8 cellular contexts compared by ENCODE assay signal in the genomic region with DNA sequence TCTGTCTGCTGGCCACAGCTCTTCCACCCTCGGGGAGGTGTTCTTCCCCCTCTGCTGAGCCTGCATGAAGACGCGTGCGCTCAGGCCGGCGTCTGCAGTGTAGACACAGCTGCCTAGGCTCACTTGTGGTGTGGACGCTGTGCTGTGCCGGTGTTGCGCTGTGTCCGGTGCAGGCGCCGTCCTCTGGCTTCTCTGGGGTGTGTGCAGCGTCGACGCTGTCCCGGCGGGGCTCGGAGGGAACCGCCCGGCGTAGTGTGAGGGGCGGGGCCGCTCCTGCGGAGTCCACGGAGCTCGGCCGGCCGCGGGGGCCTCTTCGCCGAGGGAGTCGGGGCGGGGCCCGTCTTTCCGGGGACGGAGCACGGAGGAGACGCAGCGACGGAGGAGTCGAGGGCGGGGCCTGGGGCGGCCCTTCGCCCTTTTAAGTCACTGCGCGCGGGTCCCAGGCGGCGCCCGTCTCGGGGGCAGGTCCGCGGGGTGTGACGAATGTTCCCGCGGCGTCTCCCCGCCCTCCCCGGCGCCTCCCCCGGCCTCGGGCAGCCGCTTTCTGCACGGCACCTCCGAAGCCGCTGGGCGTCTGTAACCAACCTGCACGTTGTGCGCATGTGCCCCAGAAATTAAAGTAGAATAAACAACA. TPM values are rescaled to one million over a fixed set of nuclear protein-coding genes. Genes with fewer than 3 reads are reported as not detected.
A peak's percentile ranks its signal among the peaks of the same experiment; 100 is the strongest.
DNase-seq lines count a peak whose midpoint lies in the region; ATAC-seq, FAIRE-seq and TF ChIP-seq lines count a peak whose summit lies in the region.

No MANE protein-coding gene starts in this region.

- no peak overlapping the region for H3K27ac ChIP-seq in HUES6 (ENCODE audit: low read depth, low read length)

- peak; percentile 98 for DNase-seq in D721Med (ENCODE audit: insufficient read length, low spot score)
- peak; percentile 93 for DNase-seq in SIG-M5 treated with dmso at 0.1 percent for 504 hours (lab: John Stamatoyannopoulos, UW; ENCODE audit: unreplicated experiment)
- DNase-seq in activated naive CD4-positive, alpha-beta T cell (lab: John Stamatoyannopoulos, UW), result peak; percentile 81 to 94 (median 86)
- DNase-seq in germinal center (ENCODE audit: low spot score), result peak; percentile 94
- DNase-seq in occipital lobe (lab: John Stamatoyannopoulos, UW), result peak; percentile 74
- DNase-seq in superior temporal gyrus (ENCODE audit: extremely low spot score), result peak; percentile 42

- no peaks in the 10 kb centered on the region for H3K36me3 ChIP-seq in HUES6 (ENCODE audit: control insufficient read depth, insufficient read depth, low read length)

- peaks cover 9% of the 10 kb centered on the region; the same call in 1 of the 2 replicates for H3K4me1 ChIP-seq in HUES6 (ENCODE audit: control insufficient read depth, insufficient read depth, low read length)

- FAIRE-seq in D721Med (lab: Jason Lieb, UNC), result no peak

- H3K27me3 ChIP-seq in HUES6 (ENCODE audit: control insufficient read depth, insufficient read depth, low read length), result peaks cover 99% of the 10 kb centered on the region

- H3K4me3 ChIP-seq in HUES6 (ENCODE audit: low read depth, low read length), result peak overlapping the region; percentile 68

- ATAC-seq in GM21381 (IDR thresholded peaks at IDR 0.05; ENCODE audit: unreplicated experiment), result peak; percentile 92

- H3K9me3 ChIP-seq in HUES6 (ENCODE audit: control insufficient read depth, insufficient read depth, low read depth, low read length), result peaks cover 17% of the 10 kb centered on the region

- TF ChIP-seq CTCF in D721Med (IDR thresholded peaks at IDR 0.05; ENCODE audit: insufficient read depth, missing control alignments), result no peak

- H3K9ac ChIP-seq in HUES6 (ENCODE audit: low read length), result peak overlapping the region; percentile 38

RNA-seq across cellular contexts. Expression of a gene that starts 45.2 kb away (rescaled TPM):
- 6.2 TPM for total RNA-seq in occipital lobe

RNA-seq across cellular contexts. Expression of a gene that starts 45.4 kb away (rescaled TPM):
- total RNA-seq in occipital lobe, result 7.6 TPM

Comparison
In these comparisons a context has a peak if more than half of its experiments do, and no peak if none do; other contexts are left out.
1. DNase-seq: peak in every context shown above with its lines; median percentile 98 in D721Med; 94 in germinal center; 93 in SIG-M5 treated with dmso at 0.1 percent for 504 hours; 86 in activated naive CD4-positive, alpha-beta T cell; 74 in occipital lobe; 42 in superior temporal gyrus.